ENCODE assay signal across 1 cellular context in the genomic region with DNA sequence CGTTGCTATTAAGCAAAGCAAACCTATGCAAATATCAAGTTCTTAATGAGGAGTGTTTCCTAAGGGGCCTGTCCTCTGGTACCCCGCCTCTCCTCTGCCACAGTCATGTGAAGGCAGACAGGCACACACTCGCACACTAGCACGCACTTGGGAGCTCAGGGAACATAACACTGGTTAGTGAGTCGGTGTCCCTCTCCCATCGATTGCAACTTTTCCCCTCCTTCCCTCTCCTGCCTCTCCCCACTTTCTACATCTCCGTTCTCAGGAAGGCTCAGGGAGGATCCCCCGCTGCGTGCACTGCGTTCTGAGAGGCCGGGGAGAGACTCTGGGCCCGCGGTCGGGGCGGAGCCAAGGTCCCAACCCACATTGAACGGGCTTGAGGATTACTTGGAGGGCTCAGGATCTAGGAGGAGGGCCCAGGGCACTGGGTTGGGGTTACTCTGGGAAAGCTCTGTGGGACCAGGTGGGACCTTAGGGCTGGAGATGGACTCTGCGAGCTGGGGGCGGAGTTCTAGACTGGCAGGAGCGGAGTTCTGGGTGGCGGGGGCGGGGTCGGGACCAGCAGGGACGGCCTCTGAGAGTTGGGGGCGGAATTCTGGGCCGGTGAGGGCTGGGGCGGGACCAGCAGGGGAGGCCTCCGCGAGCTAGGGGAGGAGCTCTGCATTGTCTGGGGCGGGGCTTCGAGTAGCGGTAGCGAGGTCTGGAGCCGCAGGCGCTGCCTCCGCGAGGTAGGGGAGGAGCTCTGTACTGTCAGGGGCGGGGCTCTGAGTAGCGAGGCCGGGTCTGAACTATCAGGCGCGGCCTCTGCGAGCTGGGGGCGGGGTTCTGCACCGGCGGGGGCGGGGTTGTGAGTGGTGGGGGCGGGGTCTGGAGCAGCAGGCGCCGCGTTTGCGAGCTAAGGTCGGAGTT.
TF ChIP-seq lines count a peak whose summit lies in the region.

No MANE protein-coding gene starts in this region.

TF ChIP-seq in K562, 482 proteins besides CTCF, POLR2A, EP300 and RAD21 (continued from another document and continues in another):
- TF ChIP-seq TCF7L2 (IDR thresholded peaks at IDR 0.05; ENCODE audit: low read depth, low read length) = no peak
- TF ChIP-seq, protein P1, sequence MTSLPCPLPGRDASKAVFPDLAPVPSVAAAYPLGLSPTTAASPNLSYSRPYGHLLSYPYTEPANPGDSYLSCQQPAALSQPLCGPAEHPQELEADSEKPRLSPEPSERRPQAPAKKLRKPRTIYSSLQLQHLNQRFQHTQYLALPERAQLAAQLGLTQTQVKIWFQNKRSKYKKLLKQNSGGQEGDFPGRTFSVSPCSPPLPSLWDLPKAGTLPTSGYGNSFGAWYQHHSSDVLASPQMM (CRISPR knock-in tag; IDR thresholded peaks at IDR 0.05) = no peak
- no peak for TF ChIP-seq ZNF551 (CRISPR knock-in tag; IDR thresholded peaks at IDR 0.05)
- no peak for TF ChIP-seq NFXL1 (CRISPR knock-in tag; IDR thresholded peaks at IDR 0.05)
- no peak for TF ChIP-seq FOXK1 (CRISPR knock-in tag; IDR thresholded peaks at IDR 0.05; ENCODE audit: borderline replicate concordance)
- no peak for TF ChIP-seq ZNF639 (CRISPR knock-in tag; conservative IDR thresholded peaks at IDR 0.05 in 1 of 2, IDR thresholded peaks at IDR 0.05 in 1 of 2)
- no peak for TF ChIP-seq TARDBP (IDR thresholded peaks at IDR 0.05)
- TF ChIP-seq CBX3 (IDR thresholded peaks at IDR 0.05; ENCODE audit: borderline replicate concordance in 1 of 2, low read length in 2 of 2) = no peak
- no peak; a peak in 1 of 4 replicates for TF ChIP-seq FOXK2 (conservative IDR thresholded peaks at IDR 0.05 in 1 of 2, IDR thresholded peaks at IDR 0.05 in 1 of 2; ENCODE audit: low read depth in 2 of 2)
- no peak for TF ChIP-seq SMAD2 (IDR thresholded peaks at IDR 0.05; ENCODE audit: low read depth, low read length)
- TF ChIP-seq, protein P2, sequence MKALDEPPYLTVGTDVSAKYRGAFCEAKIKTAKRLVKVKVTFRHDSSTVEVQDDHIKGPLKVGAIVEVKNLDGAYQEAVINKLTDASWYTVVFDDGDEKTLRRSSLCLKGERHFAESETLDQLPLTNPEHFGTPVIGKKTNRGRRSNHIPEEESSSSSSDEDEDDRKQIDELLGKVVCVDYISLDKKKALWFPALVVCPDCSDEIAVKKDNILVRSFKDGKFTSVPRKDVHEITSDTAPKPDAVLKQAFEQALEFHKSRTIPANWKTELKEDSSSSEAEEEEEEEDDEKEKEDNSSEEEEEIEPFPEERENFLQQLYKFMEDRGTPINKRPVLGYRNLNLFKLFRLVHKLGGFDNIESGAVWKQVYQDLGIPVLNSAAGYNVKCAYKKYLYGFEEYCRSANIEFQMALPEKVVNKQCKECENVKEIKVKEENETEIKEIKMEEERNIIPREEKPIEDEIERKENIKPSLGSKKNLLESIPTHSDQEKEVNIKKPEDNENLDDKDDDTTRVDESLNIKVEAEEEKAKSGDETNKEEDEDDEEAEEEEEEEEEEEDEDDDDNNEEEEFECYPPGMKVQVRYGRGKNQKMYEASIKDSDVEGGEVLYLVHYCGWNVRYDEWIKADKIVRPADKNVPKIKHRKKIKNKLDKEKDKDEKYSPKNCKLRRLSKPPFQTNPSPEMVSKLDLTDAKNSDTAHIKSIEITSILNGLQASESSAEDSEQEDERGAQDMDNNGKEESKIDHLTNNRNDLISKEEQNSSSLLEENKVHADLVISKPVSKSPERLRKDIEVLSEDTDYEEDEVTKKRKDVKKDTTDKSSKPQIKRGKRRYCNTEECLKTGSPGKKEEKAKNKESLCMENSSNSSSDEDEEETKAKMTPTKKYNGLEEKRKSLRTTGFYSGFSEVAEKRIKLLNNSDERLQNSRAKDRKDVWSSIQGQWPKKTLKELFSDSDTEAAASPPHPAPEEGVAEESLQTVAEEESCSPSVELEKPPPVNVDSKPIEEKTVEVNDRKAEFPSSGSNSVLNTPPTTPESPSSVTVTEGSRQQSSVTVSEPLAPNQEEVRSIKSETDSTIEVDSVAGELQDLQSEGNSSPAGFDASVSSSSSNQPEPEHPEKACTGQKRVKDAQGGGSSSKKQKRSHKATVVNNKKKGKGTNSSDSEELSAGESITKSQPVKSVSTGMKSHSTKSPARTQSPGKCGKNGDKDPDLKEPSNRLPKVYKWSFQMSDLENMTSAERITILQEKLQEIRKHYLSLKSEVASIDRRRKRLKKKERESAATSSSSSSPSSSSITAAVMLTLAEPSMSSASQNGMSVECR (CRISPR knock-in tag; IDR thresholded peaks at IDR 0.05) = no peak
- TF ChIP-seq CTBP1 (IDR thresholded peaks at IDR 0.05; ENCODE audit: borderline replicate concordance) = peak; percentile 72; the same call in 1 of the 2 replicates
- TF ChIP-seq ZNF431 (CRISPR knock-in tag; IDR thresholded peaks at IDR 0.05) = no peak
- TF ChIP-seq SIX5 (IDR thresholded peaks at IDR 0.05; ENCODE audit: borderline replicate concordance in 1 of 2, insufficient read depth in 1 of 2, low read depth in 1 of 2, low read length in 2 of 2) = no peak
- TF ChIP-seq KLF10 (CRISPR knock-in tag; IDR thresholded peaks at IDR 0.05) = no peak
- TF ChIP-seq RBM25 (IDR thresholded peaks at IDR 0.05; ENCODE audit: low read depth, low read length, severe bottlenecking) = no peak
- TF ChIP-seq CHD4 (IDR thresholded peaks at IDR 0.05; ENCODE audit: insufficient read depth, insufficient replicate concordance, low read depth, low read length, poor library complexity, severe bottlenecking) = no peak
- no peak for TF ChIP-seq ZNF644 (tag; IDR thresholded peaks at IDR 0.05; ENCODE audit: low read depth)
- TF ChIP-seq ARID1B (IDR thresholded peaks at IDR 0.05) = 0 out of 2 replicates have a peak, but pooled peaks have one; percentile 37
- no peak for TF ChIP-seq EHMT2 (IDR thresholded peaks at IDR 0.05)
- TF ChIP-seq MXD1 (CRISPR knock-in tag; IDR thresholded peaks at IDR 0.05; ENCODE audit: borderline replicate concordance, poor library complexity, severe bottlenecking) = no peak
- TF ChIP-seq THRAP3 (IDR thresholded peaks at IDR 0.05; ENCODE audit: borderline replicate concordance) = no peak; the same call in 1 of the 2 replicates
- no peak for TF ChIP-seq HDAC8 (tag; IDR thresholded peaks at IDR 0.05)
- TF ChIP-seq, protein P3, sequence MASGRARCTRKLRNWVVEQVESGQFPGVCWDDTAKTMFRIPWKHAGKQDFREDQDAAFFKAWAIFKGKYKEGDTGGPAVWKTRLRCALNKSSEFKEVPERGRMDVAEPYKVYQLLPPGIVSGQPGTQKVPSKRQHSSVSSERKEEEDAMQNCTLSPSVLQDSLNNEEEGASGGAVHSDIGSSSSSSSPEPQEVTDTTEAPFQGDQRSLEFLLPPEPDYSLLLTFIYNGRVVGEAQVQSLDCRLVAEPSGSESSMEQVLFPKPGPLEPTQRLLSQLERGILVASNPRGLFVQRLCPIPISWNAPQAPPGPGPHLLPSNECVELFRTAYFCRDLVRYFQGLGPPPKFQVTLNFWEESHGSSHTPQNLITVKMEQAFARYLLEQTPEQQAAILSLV (tag; IDR thresholded peaks at IDR 0.05) = no peak
- TF ChIP-seq ZSCAN32 (CRISPR knock-in tag; IDR thresholded peaks at IDR 0.05) = no peak
- peak; percentile 51 to 64; a peak in 3 of 4 replicates for TF ChIP-seq MAZ (CRISPR knock-in tag; conservative IDR thresholded peaks at IDR 0.05 in 1 of 2, IDR thresholded peaks at IDR 0.05 in 1 of 2)
- TF ChIP-seq ZNF224 (CRISPR knock-in tag; IDR thresholded peaks at IDR 0.05) = no peak
- TF ChIP-seq KLF16 (IDR thresholded peaks at IDR 0.05) = no peak
- TF ChIP-seq ZNF766 (CRISPR knock-in tag; conservative IDR thresholded peaks at IDR 0.05) = peak; percentile 80
- no peak for TF ChIP-seq ERF (CRISPR knock-in tag; IDR thresholded peaks at IDR 0.05)
- no peak for TF ChIP-seq HOMEZ (CRISPR knock-in tag; IDR thresholded peaks at IDR 0.05)
- TF ChIP-seq XRCC5 (IDR thresholded peaks at IDR 0.05; ENCODE audit: low read depth, low read length) = peak; percentile 73; the same call in 1 of the 2 replicates
- TF ChIP-seq, protein P4, sequence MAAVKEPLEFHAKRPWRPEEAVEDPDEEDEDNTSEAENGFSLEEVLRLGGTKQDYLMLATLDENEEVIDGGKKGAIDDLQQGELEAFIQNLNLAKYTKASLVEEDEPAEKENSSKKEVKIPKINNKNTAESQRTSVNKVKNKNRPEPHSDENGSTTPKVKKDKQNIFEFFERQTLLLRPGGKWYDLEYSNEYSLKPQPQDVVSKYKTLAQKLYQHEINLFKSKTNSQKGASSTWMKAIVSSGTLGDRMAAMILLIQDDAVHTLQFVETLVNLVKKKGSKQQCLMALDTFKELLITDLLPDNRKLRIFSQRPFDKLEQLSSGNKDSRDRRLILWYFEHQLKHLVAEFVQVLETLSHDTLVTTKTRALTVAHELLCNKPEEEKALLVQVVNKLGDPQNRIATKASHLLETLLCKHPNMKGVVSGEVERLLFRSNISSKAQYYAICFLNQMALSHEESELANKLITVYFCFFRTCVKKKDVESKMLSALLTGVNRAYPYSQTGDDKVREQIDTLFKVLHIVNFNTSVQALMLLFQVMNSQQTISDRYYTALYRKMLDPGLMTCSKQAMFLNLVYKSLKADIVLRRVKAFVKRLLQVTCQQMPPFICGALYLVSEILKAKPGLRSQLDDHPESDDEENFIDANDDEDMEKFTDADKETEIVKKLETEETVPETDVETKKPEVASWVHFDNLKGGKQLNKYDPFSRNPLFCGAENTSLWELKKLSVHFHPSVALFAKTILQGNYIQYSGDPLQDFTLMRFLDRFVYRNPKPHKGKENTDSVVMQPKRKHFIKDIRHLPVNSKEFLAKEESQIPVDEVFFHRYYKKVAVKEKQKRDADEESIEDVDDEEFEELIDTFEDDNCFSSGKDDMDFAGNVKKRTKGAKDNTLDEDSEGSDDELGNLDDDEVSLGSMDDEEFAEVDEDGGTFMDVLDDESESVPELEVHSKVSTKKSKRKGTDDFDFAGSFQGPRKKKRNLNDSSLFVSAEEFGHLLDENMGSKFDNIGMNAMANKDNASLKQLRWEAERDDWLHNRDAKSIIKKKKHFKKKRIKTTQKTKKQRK (IDR thresholded peaks at IDR 0.05; ENCODE audit: borderline replicate concordance, low read depth, low read length) = no peak
- no peak for TF ChIP-seq ZC3H4 (CRISPR knock-in tag; IDR thresholded peaks at IDR 0.05; ENCODE audit: borderline replicate concordance)
- TF ChIP-seq FOXA3 (CRISPR knock-in tag; conservative IDR thresholded peaks at IDR 0.05 in 1 of 2, IDR thresholded peaks at IDR 0.05 in 1 of 2) = no peak
- no peak for TF ChIP-seq HNRNPH1 (optimal IDR thresholded peaks at IDR 0.05; ENCODE audit: low read depth, low read length)
- TF ChIP-seq ZNF830 (CRISPR knock-in tag; IDR thresholded peaks at IDR 0.05) = no peak
- peak; percentile 2; the same call in 1 of the 2 replicates for TF ChIP-seq EP400 (IDR thresholded peaks at IDR 0.05)
- peak; percentile 59 for TF ChIP-seq CHD1 (IDR thresholded peaks at IDR 0.05; ENCODE audit: low read length)
- peak; percentile 74 for TF ChIP-seq ZNF592 (IDR thresholded peaks at IDR 0.05)
- TF ChIP-seq SUPT5H (IDR thresholded peaks at IDR 0.05) = peak; percentile 76
- no peak for TF ChIP-seq CHD2 (IDR thresholded peaks at IDR 0.05; ENCODE audit: low read depth, low read length)
- TF ChIP-seq BRCA1 (IDR thresholded peaks at IDR 0.05) = no peak
- no peak for TF ChIP-seq BRCA1 (CRISPR knock-in tag; IDR thresholded peaks at IDR 0.05)
- no peak for TF ChIP-seq ETS2 (tag; IDR thresholded peaks at IDR 0.05; ENCODE audit: borderline replicate concordance, poor library complexity, severe bottlenecking)
- TF ChIP-seq ZKSCAN1 (IDR thresholded peaks at IDR 0.05; ENCODE audit: low read depth, low read length) = no peak
